In the genomic region with DNA sequence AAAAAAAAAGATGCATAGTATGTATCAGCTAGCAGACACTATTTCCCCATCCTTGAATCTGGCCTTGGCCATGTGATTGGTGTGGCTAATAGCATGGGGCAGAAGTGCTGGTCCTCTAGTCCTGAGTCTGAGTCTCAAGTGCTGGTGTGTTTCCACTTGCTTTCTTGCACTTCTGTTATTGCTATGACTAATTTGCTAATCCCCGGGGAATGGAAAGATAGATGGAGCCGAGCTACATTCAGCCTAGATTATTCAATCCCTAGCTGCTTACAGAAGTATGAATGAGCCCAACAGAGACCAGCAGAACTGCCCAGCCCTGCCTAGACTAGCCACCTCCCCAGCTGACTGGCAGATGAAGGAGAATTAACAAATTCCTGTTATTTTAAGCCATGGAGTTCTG, we compare ENCODE assay signal across 17 cellular contexts. TPM values are rescaled to one million over a fixed set of nuclear protein-coding genes. Genes with fewer than 3 reads are reported as not detected.
DNase-seq lines count a peak whose midpoint lies in the region; TF ChIP-seq lines count a peak whose summit lies in the region.
"Had no signal": no experiment of that assay in that cellular context is flagged by ENCODE, and none has a peak within 500 bp of the region (broad histone marks: within the 10 kb centered on the region; RNA-seq: fewer than 3 reads in every experiment).

No MANE protein-coding gene starts in this region.

- intact Hi-C loops in MCF 10A (cut with micrococcal nuclease) = loop anchor here (5.0 kb wide), 2 partner anchors 403 to 513 kb away; no protein-coding TSS in a partner anchor
- intact Hi-C loops in breast epithelium (cut with DNase I; ENCODE audit: low total_unique reads) = no loop called here

- no peak overlapping the region for H3K18ac ChIP-seq in neuronal stem cell (ENCODE audit: low read length)

- no peak overlapping the region for H2AFZ ChIP-seq in neuronal stem cell (ENCODE audit: low read length)
- H2AFZ ChIP-seq: GM23338 had no signal

- H3K4ac ChIP-seq in neuronal stem cell (ENCODE audit: low read length) = no peak overlapping the region

- no peak overlapping the region for H3K9ac ChIP-seq in neuronal stem cell (ENCODE audit: low read depth, low read length, poor library complexity)

- WGBS in neuronal stem cell (ENCODE audit: extremely low coverage in 2 of 2, insufficient read length in 2 of 2, insufficient replicate concordance in 1 of 2), 2 donors = no CpG with 5 or more reads among the region's 2 CpGs

- H4K8ac ChIP-seq in neuronal stem cell (ENCODE audit: low read depth, low read length) = no peak overlapping the region

- H3K4me1 ChIP-seq in breast epithelium (no peaks in the 10 kb centered on the region), neuronal stem cell (ENCODE audit: control insufficient read depth in 2 of 2, insufficient read depth in 1 of 2, low read depth in 1 of 2, low read length in 2 of 2) (no peaks in the 10 kb centered on the region)
- H3K4me1 ChIP-seq: body of pancreas had no signal

- H4K91ac ChIP-seq in neuronal stem cell (ENCODE audit: low read depth, low read length, poor library complexity) = no peak overlapping the region

- H3K79me1 ChIP-seq in neuronal stem cell (ENCODE audit: low read depth, low read length) = no peaks in the 10 kb centered on the region

- H2BK120ac ChIP-seq in neuronal stem cell (ENCODE audit: low read depth, low read length) = no peak overlapping the region

- H3K9me3 Mint-ChIP-seq in MCF 10A (ENCODE audit: unreplicated experiment) = peaks cover 7% of the 10 kb centered on the region

- H3K4me3 ChIP-seq in breast epithelium = no peak overlapping the region
- no peak overlapping the region for H3K4me3 ChIP-seq in fibroblast of mammary gland (ENCODE audit: control insufficient read depth, low read depth, low read length)
- no peak overlapping the region for H3K4me3 ChIP-seq in neuronal stem cell (ENCODE audit: low read length in 2 of 2)
- H3K4me3 ChIP-seq: body of pancreas, GM23338, transverse colon had no signal

- no peak overlapping the region for H3K27ac Mint-ChIP-seq in MCF 10A (ENCODE audit: low read depth, unreplicated experiment)
- H3K27ac Mint-ChIP-seq: activated CD4-positive, alpha-beta T cell treated with anti-CD3 and anti-CD28 coated beads, Interleukin-2, amount 10 ng/mL, durations not matched to agents 7 days and 5 days; GM23338; mesothelial cell of epicardium had no signal

- H3K4me3 Mint-ChIP-seq in MCF 10A (ENCODE audit: unreplicated experiment) = no peak overlapping the region
- H3K4me3 Mint-ChIP-seq: activated CD4-positive, alpha-beta T cell treated with anti-CD3 and anti-CD28 coated beads, Interleukin-2, amount 10 ng/mL, durations not matched to agents 7 days and 5 days; GM23338; mesothelial cell of epicardium had no signal

- TF ChIP-seq CTCF in MCF 10A (IDR thresholded peaks at IDR 0.05; ENCODE audit: unreplicated experiment) (no peak), breast epithelium (IDR thresholded peaks at IDR 0.05) (no peak), fibroblast of mammary gland (conservative IDR thresholded peaks at IDR 0.05; ENCODE audit: control insufficient read depth, insufficient read depth, low read depth, low read length) (no peak)

- CTCF ChIA-PET in MCF 10A (lab: Yijun Ruan, JAX) = interaction anchor here (0.5 to 9.2 kb wide), 29 partner anchors 9 to 1015 kb away, joined by 3 to 113 read pairs (median 3); no protein-coding TSS in a partner anchor

- no peak overlapping the region for H3K27ac ChIP-seq in breast epithelium
- no peak overlapping the region for H3K27ac ChIP-seq in neuronal stem cell (replicated peaks; ENCODE audit: low read length)
- H3K27ac ChIP-seq: body of pancreas, transverse colon had no signal

- no peak overlapping the region for H2AK5ac ChIP-seq in neuronal stem cell (ENCODE audit: low read depth, low read length)

- DNase-seq in MCF 10A (ENCODE audit: unreplicated experiment) (peak; percentile 17), breast epithelium (ENCODE audit: low spot score in 2 of 2) (no peak), RPMI7951 (ENCODE audit: low read depth) (peak; percentile 23), fibroblast of mammary gland (ENCODE audit: low read depth) (peak; percentile 92), stromal cell of bone marrow (ENCODE audit: low read depth) (peak; percentile 97), neuronal stem cell (ENCODE audit: low spot score) (no peak), dermis blood vessel endothelial cell (no peak)
- no peak for DNase-seq in activated CD4-positive, alpha-beta T cell treated with anti-CD3 and anti-CD28 coated beads for 1 hour
- DNase-seq: activated CD4-positive, alpha-beta T cell treated with anti-CD3 and anti-CD28 coated beads, Interleukin-2, amount 10 ng/mL, durations not matched to agents 7 days and 5 days; body of pancreas; NCI-H345; PC-3; stimulated activated CD4-positive, alpha-beta T cell treated with anti-CD3 and anti-CD28 coated beads, Interleukin-12 subunit alpha, Interleukin-12 subunit beta, amount 100 ng/mL, for 4 hours; T-helper 1 cell; transverse colon had no signal

- no peak overlapping the region for H2BK15ac ChIP-seq in neuronal stem cell (ENCODE audit: low read length)

- POLR2A ChIA-PET in MCF 10A (lab: Yijun Ruan, JAX) = interaction anchor here (0.6 to 1.4 kb wide), 2 partner anchors 51 to 256 kb away, joined by 3 read pairs; no protein-coding TSS in a partner anchor

- H3K9me3 ChIP-seq in breast epithelium (peaks cover 6 to 10% of the 10 kb centered on the region in 2 donors), neuronal stem cell (replicated peaks in 1 of 2; ENCODE audit: control insufficient read depth in 2 of 2, insufficient read depth in 1 of 2, low read depth in 1 of 2, low read length in 2 of 2) (peaks cover 4 to 7% of the 10 kb centered on the region in 2 donors)
- H3K9me3 ChIP-seq: body of pancreas had no signal

- no peak for TF ChIP-seq POLR2A in breast epithelium (IDR thresholded peaks at IDR 0.05)

- BruUV-seq in MCF 10A (replicated peaks; lab: Mats Ljungman, UMichigan) = no TSS peak

- no peak overlapping the region for H2BK5ac ChIP-seq in neuronal stem cell (ENCODE audit: low read length)

- H2BK12ac ChIP-seq in neuronal stem cell (ENCODE audit: low read length) = no peak overlapping the region

- H3K36me3 ChIP-seq in breast epithelium (no peaks in the 10 kb centered on the region), neuronal stem cell (replicated peaks in 1 of 2; ENCODE audit: control insufficient read depth in 2 of 2, insufficient read depth in 2 of 2, low read length in 2 of 2) (no peaks in the 10 kb centered on the region)
- H3K36me3 ChIP-seq: transverse colon had no signal

- H3K27me3 Mint-ChIP-seq in MCF 10A (ENCODE audit: insufficient read depth, unreplicated experiment) = peaks cover under 1% of the 10 kb centered on the region

- no peak overlapping the region for H3K23ac ChIP-seq in neuronal stem cell (ENCODE audit: low read depth, low read length, poor library complexity)

- H3K27me3 ChIP-seq in breast epithelium = no peaks in the 10 kb centered on the region
- H3K27me3 ChIP-seq in neuronal stem cell (ENCODE audit: control insufficient read depth in 3 of 3, insufficient read depth in 3 of 3, low read depth in 1 of 3, low read length in 3 of 3) = peaks cover 0 to 8% (median 0%) of the 10 kb centered on the region in 3 experiments
- H3K27me3 ChIP-seq: body of pancreas had no signal

- H3K4me1 Mint-ChIP-seq in MCF 10A (ENCODE audit: insufficient read depth, unreplicated experiment) = no peaks in the 10 kb centered on the region
- H3K4me1 Mint-ChIP-seq: activated CD4-positive, alpha-beta T cell treated with anti-CD3 and anti-CD28 coated beads, Interleukin-2, amount 10 ng/mL, durations not matched to agents 7 days and 5 days; mesothelial cell of epicardium had no signal

- no peak overlapping the region for H3K14ac ChIP-seq in neuronal stem cell (ENCODE audit: low read length)

- no peaks in the 10 kb centered on the region for H3K36me3 Mint-ChIP-seq in MCF 10A (ENCODE audit: insufficient read depth, unreplicated experiment)

- H3K4me2 ChIP-seq in neuronal stem cell (ENCODE audit: insufficient read depth, low read length, poor library complexity, severe bottlenecking) = no peak overlapping the region
- H3K4me2 ChIP-seq: GM23338 had no signal

RNA-seq across cellular contexts. Expression of a gene that starts 53.2 kb away (rescaled TPM):
- total RNA-seq in MCF 10A (2022) = 77.6 and 92.1 TPM in 2 replicates
- 100 to 1,000 TPM in 1 of 3 donors, 10 to 100 TPM in 2; 96.2 to 116 (median 98.3) TPM for total RNA-seq in breast epithelium
- 63.7 and 80.3 TPM in 2 replicates for total RNA-seq in RPMI7951 (2014; rRNA removed; shearing (Covaris generic))
- 24.2 TPM for polyA plus RNA-seq in neuronal stem cell (2013, experiment 1 of 2)
- 25.2 TPM for polyA plus RNA-seq in neuronal stem cell (2013, experiment 2 of 2)
- total RNA-seq in dermis blood vessel endothelial cell = 92.7 and 133 TPM in 2 replicates

Comparison
In these comparisons a context has a peak if more than half of its experiments do, and no peak if none do; other contexts are left out.
1. DNase-seq: peak in MCF 10A (single experiment), RPMI7951 (single experiment), fibroblast of mammary gland (single experiment) and stromal cell of bone marrow (single experiment); none in breast epithelium (0 of 2), neuronal stem cell (single experiment), activated CD4-positive, alpha-beta T cell treated with anti-CD3 and anti-CD28 coated beads for 1 hour (single experiment) and dermis blood vessel endothelial cell (single experiment).